In genomic region chr1:7264101-7264500, GRCh38 we compare ENCODE assay signal across 25 cellular contexts.
A peak's percentile ranks its signal among the peaks of the same experiment; 100 is the strongest.
DNase-seq lines count a peak whose midpoint lies in the region; ATAC-seq and TF ChIP-seq lines count a peak whose summit lies in the region.
"Had no signal": no experiment of that assay in that cellular context is flagged by ENCODE, and none has a peak within 500 bp of the region (broad histone marks: within the 10 kb centered on the region; RNA-seq: fewer than 3 reads in every experiment).

No MANE protein-coding gene starts in this region.

- intact Hi-C loops in activated CD4-positive, alpha-beta T cell treated with anti-CD3 and anti-CD28 coated beads, Interleukin-2, amount 10 ng/mL, durations not matched to agents 24 days and 14 days (cut with micrococcal nuclease) = no loop called here
- intact Hi-C loops in colonic mucosa (cut with DNase I) = no loop called here
- intact Hi-C loops in vagina (cut with DNase I) = no loop called here
- intact Hi-C loops in mucosa of descending colon (cut with DNase I, micrococcal nuclease) = no loop called here

- H3K36me3 ChIP-seq in colonic mucosa (no peaks in the 10 kb centered on the region), vagina (no peaks in the 10 kb centered on the region), mucosa of descending colon (ENCODE audit: low read depth) (no peaks in the 10 kb centered on the region)
- H3K36me3 ChIP-seq: HAP-1 had no signal

- H3K4me1 Mint-ChIP-seq in activated CD4-positive, alpha-beta T cell treated with anti-CD3 and anti-CD28 coated beads, Interleukin-2, amount 10 ng/mL, durations not matched to agents 24 days and 14 days = no peaks in the 10 kb centered on the region

- no peak for ATAC-seq in mucosa of descending colon
- ATAC-seq: GM12878, GM23338, PC-3, Right ventricle myocardium inferior had no signal

- H3K27ac Mint-ChIP-seq in activated CD4-positive, alpha-beta T cell treated with anti-CD3 and anti-CD28 coated beads, Interleukin-2, amount 10 ng/mL, durations not matched to agents 24 days and 14 days = no peak overlapping the region
- H3K27ac Mint-ChIP-seq: GM23338 had no signal

- H3K27ac ChIP-seq in colonic mucosa = no peak overlapping the region
- H3K27ac ChIP-seq in vagina = no peak overlapping the region

- H3K4me3 Mint-ChIP-seq in activated CD4-positive, alpha-beta T cell treated with anti-CD3 and anti-CD28 coated beads, Interleukin-2, amount 10 ng/mL, durations not matched to agents 24 days and 14 days = no peak overlapping the region
- H3K4me3 Mint-ChIP-seq: GM23338, HFFc6 had no signal

- H3K36me3 Mint-ChIP-seq in activated CD4-positive, alpha-beta T cell treated with anti-CD3 and anti-CD28 coated beads, Interleukin-2, amount 10 ng/mL, durations not matched to agents 24 days and 14 days (ENCODE audit: low read depth) = no peaks in the 10 kb centered on the region

- H3K4me1 ChIP-seq in colonic mucosa (peaks cover 11% of the 10 kb centered on the region), vagina (no peaks in the 10 kb centered on the region), mucosa of descending colon (ENCODE audit: low read depth) (peaks cover 22% of the 10 kb centered on the region)

- TF ChIP-seq CTCF in colonic mucosa (IDR thresholded peaks at IDR 0.05) (no peak), vagina (IDR thresholded peaks at IDR 0.05) (no peak), mucosa of descending colon (IDR thresholded peaks at IDR 0.05) (no peak)

- peaks cover 2% of the 10 kb centered on the region for H3K27me3 Mint-ChIP-seq in activated CD4-positive, alpha-beta T cell treated with anti-CD3 and anti-CD28 coated beads, Interleukin-2, amount 10 ng/mL, durations not matched to agents 24 days and 14 days

- DNase-seq in DMS53 (lab: John Stamatoyannopoulos, UW) (peak; percentile 50), DMS53 treated with DMSO at 0.1 percent for 48 hours (lab: John Stamatoyannopoulos, UW; ENCODE audit: unreplicated experiment) (no peak), colonic mucosa (peak; percentile 20), vagina (ENCODE audit: extremely low spot score in 2 of 2) (peak; percentile 60 to 82), mucosa of gallbladder (ENCODE audit: low spot score) (no peak), mucosa of descending colon (no peak)
- DNase-seq in activated CD4-positive, alpha-beta T cell treated with anti-CD3 and anti-CD28 coated beads, Interleukin-2, amount 10 ng/mL, durations not matched to agents 24 days and 14 days = peak; percentile 26
- no peak for DNase-seq in activated CD4-positive, alpha-beta T cell treated with anti-CD3 and anti-CD28 coated beads, Interleukin-2, amount 50 U/mL, for 4 hours
- DNase-seq: ACHN, DMS153, EL, GDM1, HFFc6, KBM-7, MM.1S, NCI-H1436, NCI-H187, NCI-H446, NCI-H774, PC-3, T-helper 1 cell had no signal

- H3K27me3 ChIP-seq in colonic mucosa (no peaks in the 10 kb centered on the region), vagina (no peaks in the 10 kb centered on the region)

- H3K9me3 ChIP-seq in colonic mucosa (no peaks in the 10 kb centered on the region), vagina (no peaks in the 10 kb centered on the region), mucosa of descending colon (peaks cover 3% of the 10 kb centered on the region)
- H3K9me3 ChIP-seq: HAP-1 had no signal

- peaks cover 8% of the 10 kb centered on the region for H3K9me3 Mint-ChIP-seq in activated CD4-positive, alpha-beta T cell treated with anti-CD3 and anti-CD28 coated beads, Interleukin-2, amount 10 ng/mL, durations not matched to agents 24 days and 14 days

- TF ChIP-seq POLR2A in vagina (IDR thresholded peaks at IDR 0.05) = no peak

- H3K4me3 ChIP-seq in colonic mucosa (no peak overlapping the region), vagina (no peak overlapping the region), mucosa of descending colon (no peak overlapping the region)
- H3K4me3 ChIP-seq: GM12878, GM23338, HAP-1 had no signal

- H3K9ac ChIP-seq in colonic mucosa (ENCODE audit: low read depth in 2 of 2, low read length in 2 of 2) = no peak overlapping the region

Comparison
In these comparisons a context has a peak if more than half of its experiments do, and no peak if none do; other contexts are left out.
1. DNase-seq: peak in DMS53 (single experiment), activated CD4-positive, alpha-beta T cell treated with anti-CD3 and anti-CD28 coated beads, Interleukin-2, amount 10 ng/mL, durations not matched to agents 24 days and 14 days (single experiment), colonic mucosa (single experiment) and vagina (2 of 2); none in DMS53 treated with DMSO at 0.1 percent for 48 hours (single experiment), activated CD4-positive, alpha-beta T cell treated with anti-CD3 and anti-CD28 coated beads, Interleukin-2, amount 50 U/mL, for 4 hours (0 of 2), mucosa of gallbladder (single experiment) and mucosa of descending colon (0 of 3).